ENCODE assay signal across 8 cellular contexts in genomic region chr3:15805756-15806266, GRCh38. TPM values are rescaled to one million over a fixed set of nuclear protein-coding genes. Genes with fewer than 3 reads are reported as not detected.
DNase-seq lines count a peak whose midpoint lies in the region; ATAC-seq and TF ChIP-seq lines count a peak whose summit lies in the region.

No MANE protein-coding gene starts in this region.

- in situ Hi-C loops in GM23248 (cut with MboI) = no loop called here

- H3K4me2 ChIP-seq in GM23248 (ENCODE audit: unreplicated experiment) = peak overlapping the region; percentile 19

- H3K4me3 ChIP-seq in GM23248 (0 out of 2 replicates have a peak overlapping the region, but pooled peaks have one; percentile 12), upper lobe of right lung (no peak overlapping the region)

- no peak for TF ChIP-seq CTCF in upper lobe of right lung (IDR thresholded peaks at IDR 0.05)

- peaks cover 41% of the 10 kb centered on the region for H3K79me2 ChIP-seq in GM23248 (ENCODE audit: insufficient read depth)

- WGBS in GM23248 (ENCODE audit: low coverage in 1 of 2, low lambda C conversion rate in 2 of 2, missing lambda C conversion rate in 2 of 2), 2 experiments = 44 to 47% methylated on average over 7 of the region's 7 CpGs

- peak; percentile 56 for ATAC-seq in GM18499 (IDR thresholded peaks at IDR 0.05; ENCODE audit: insufficient read depth, unreplicated experiment)
- peak; percentile 74 for ATAC-seq in upper lobe of right lung

- H3K9me3 ChIP-seq in GM23248 (ENCODE audit: low read depth) (no peaks in the 10 kb centered on the region), upper lobe of right lung (no peaks in the 10 kb centered on the region)

- H3K4me1 ChIP-seq in GM23248 (ENCODE audit: insufficient read depth) (peaks cover 25% of the 10 kb centered on the region), upper lobe of right lung (peaks cover 25% of the 10 kb centered on the region)

- peaks cover 22% of the 10 kb centered on the region for H3F3A ChIP-seq in GM23248 (ENCODE audit: insufficient read depth)

- H3K27me3 ChIP-seq in GM23248 (replicated peaks; ENCODE audit: insufficient read depth) (no peaks in the 10 kb centered on the region), upper lobe of right lung (no peaks in the 10 kb centered on the region)

- no peaks in the 10 kb centered on the region for H3K36me3 ChIP-seq in GM23248 (ENCODE audit: low read depth)
- no peaks in the 10 kb centered on the region for H3K36me3 ChIP-seq in upper lobe of right lung

- H2AFZ ChIP-seq in GM23248 = peak overlapping the region; percentile 0; the same call in 1 of the 2 replicates

- peak; percentile 86 for DNase-seq in GM23248
- peak; percentile 72 for DNase-seq in M059J (ENCODE audit: low read depth)
- DNase-seq in dedifferentiated amniotic fluid mesenchymal stem cell (ENCODE audit: extremely low spot score) = peak; percentile 80
- no peak for DNase-seq in upper lobe of right lung
- DNase-seq in stimulated activated naive CD4-positive, alpha-beta T cell treated with Interleukin-2 at 50 U/mL for 16 hours (lab: John Stamatoyannopoulos, UW) = no peak
- no peak for DNase-seq in NCI-H510A (lab: John Stamatoyannopoulos, UW)
- DNase-seq in putamen (ENCODE audit: low spot score) = no peak

- no peaks in the 10 kb centered on the region for H3K9me2 ChIP-seq in GM23248 (ENCODE audit: insufficient read depth)

- H4K20me1 ChIP-seq in GM23248 (ENCODE audit: insufficient read depth) = no peaks in the 10 kb centered on the region

- H3K9ac ChIP-seq in GM23248 = peak overlapping the region; percentile 67

- H3K27ac ChIP-seq in GM23248 = peak overlapping the region; percentile 86
- peak overlapping the region; percentile 65 for H3K27ac ChIP-seq in upper lobe of right lung

- intact Hi-C loops in upper lobe of right lung (cut with DNase I) = no loop called here

RNA-seq across cellular contexts. Expression of gene ANKRD28, which starts 8.0 kb away (rescaled TPM):
- 55.6 and 68.9 TPM in 2 replicates for total RNA-seq in GM23248 (2014; rRNA removed; shearing (Covaris generic))
- 22.6 and 23.1 TPM in 2 replicates for polyA plus RNA-seq in GM23248 (2016; fragmentation: Nextera tagmentation; extraction: Ambion mirVana)
- 32.2 and 41.9 TPM in 2 replicates for total RNA-seq in M059J (2014; rRNA removed; shearing (Covaris generic))
- 50.3 TPM for total RNA-seq in upper lobe of right lung

Comparison
In these comparisons a context has a peak if more than half of its experiments do, and no peak if none do; other contexts are left out.
1. DNase-seq: peak in GM23248 (single experiment), M059J (single experiment) and dedifferentiated amniotic fluid mesenchymal stem cell (single experiment); none in upper lobe of right lung (single experiment), stimulated activated naive CD4-positive, alpha-beta T cell treated with Interleukin-2 at 50 U/mL for 16 hours (single experiment), NCI-H510A (single experiment) and putamen (single experiment).